11 cellular contexts compared by ENCODE assay signal in genomic region chr3:15633766-15634588, GRCh38. TPM values are rescaled to one million over a fixed set of nuclear protein-coding genes. Genes with fewer than 3 reads are reported as not detected.
A peak's percentile ranks its signal among the peaks of the same experiment; 100 is the strongest.
DNase-seq lines count a peak whose midpoint lies in the region; ATAC-seq, FAIRE-seq and TF ChIP-seq lines count a peak whose summit lies in the region.
"Had no signal": no experiment of that assay in that cellular context is flagged by ENCODE, and none has a peak within 500 bp of the region (broad histone marks: within the 10 kb centered on the region; RNA-seq: fewer than 3 reads in every experiment).

No MANE protein-coding gene starts in this region.

- FAIRE-seq in GM12891 (lab: Jason Lieb, UNC), result no peak

- H3K36me3 Mint-ChIP-seq in T-helper 2 cell treated with Interferon-gamma antibody and Interleukin-4, amounts not matched to agents 5 μg/mL and 100 μg/mL, for 36 hours (ENCODE audit: low read depth), result peaks cover 1% of the 10 kb centered on the region

- H3K4me3 Mint-ChIP-seq in T-helper 2 cell treated with Interferon-gamma antibody and Interleukin-4, amounts not matched to agents 5 μg/mL and 100 μg/mL, for 36 hours, result no peak overlapping the region
- H3K4me3 Mint-ChIP-seq: activated B cell treated with CpG ODN at 0.5 μM for 24 hours had no signal

- peak overlapping the region; percentile 85; the same call in 1 of the 2 replicates for H3K9ac ChIP-seq in SK-N-SH
- H3K9ac ChIP-seq in fibroblast of lung (ENCODE audit: insufficient read depth, low read length), result no peak overlapping the region

- H3K27me3 Mint-ChIP-seq in T-helper 2 cell treated with Interferon-gamma antibody and Interleukin-4, amounts not matched to agents 5 μg/mL and 100 μg/mL, for 36 hours (ENCODE audit: low read depth), result no peaks in the 10 kb centered on the region
- H3K27me3 Mint-ChIP-seq: activated B cell treated with CpG ODN at 0.5 μM for 24 hours had no signal

- peak; percentile 62 to 92 for TF ChIP-seq EP300 in SK-N-SH (IDR thresholded peaks at IDR 0.05; ENCODE audit: borderline replicate concordance in 1 of 2, low read depth in 1 of 2, low read length in 1 of 2)

- DNase-seq in ELR (ENCODE audit: low read depth), result peak; percentile 42
- peak; percentile 26 for DNase-seq in SK-N-SH
- peak; percentile 19 to 59 for DNase-seq in fibroblast of lung (ENCODE audit: low read depth in 2 of 2)
- no peak for DNase-seq in sciatic nerve (ENCODE audit: low spot score)
- DNase-seq in T-helper 2 cell treated with Interferon-gamma antibody and Interleukin-4, amounts not matched to agents 5 μg/mL and 100 μg/mL, for 36 hours (ENCODE audit: low spot score), result no peak
- no peak for DNase-seq in NCI-H1417 (lab: John Stamatoyannopoulos, UW)
- no peak for DNase-seq in GM12891 (ENCODE audit: insufficient read length, low spot score)
- DNase-seq: activated B cell treated with CpG ODN at 0.5 μM for 24 hours, NCI-H510A had no signal

- no peak overlapping the region for H3K27ac Mint-ChIP-seq in T-helper 2 cell treated with Interferon-gamma antibody and Interleukin-4, amounts not matched to agents 5 μg/mL and 100 μg/mL, for 36 hours
- H3K27ac Mint-ChIP-seq: activated B cell treated with CpG ODN at 0.5 μM for 24 hours had no signal

- H3K9me3 Mint-ChIP-seq in T-helper 2 cell treated with Interferon-gamma antibody and Interleukin-4, amounts not matched to agents 5 μg/mL and 100 μg/mL, for 36 hours, result no peaks in the 10 kb centered on the region
- H3K9me3 Mint-ChIP-seq: activated B cell treated with CpG ODN at 0.5 μM for 24 hours had no signal

- ATAC-seq in sciatic nerve (peak; percentile 16), HG02938 (IDR thresholded peaks at IDR 0.05; ENCODE audit: unreplicated experiment) (no peak)
- ATAC-seq: right cardiac atrium had no signal

- H3K36me3 ChIP-seq in SK-N-SH (replicated peaks in 1 of 2; ENCODE audit: control insufficient read depth in 1 of 2, insufficient read depth in 2 of 2, low read length in 1 of 2) (no peaks in the 10 kb centered on the region), fibroblast of lung (ENCODE audit: control insufficient read depth, insufficient read depth, low read length) (no peaks in the 10 kb centered on the region)

- H3F3A ChIP-seq in SK-N-SH (replicated peaks; ENCODE audit: insufficient read depth), result peaks cover 67% of the 10 kb centered on the region

- TF ChIP-seq POLR2A in GM12891 (IDR thresholded peaks at IDR 0.05; ENCODE audit: low read depth, low read length), result no peak

- TF ChIP-seq CTCF in SK-N-SH (IDR thresholded peaks at IDR 0.05) (no peak), fibroblast of lung (conservative IDR thresholded peaks at IDR 0.05 in 1 of 2, IDR thresholded peaks at IDR 0.05 in 1 of 2; ENCODE audit: low read depth in 1 of 2, low read length in 2 of 2) (no peak)

- WGBS in SK-N-SH (ENCODE audit: low lambda C conversion rate), result 20% methylated on average over 4 of the region's 4 CpGs

- H3K9me2 ChIP-seq in SK-N-SH, result no peaks in the 10 kb centered on the region

- H4K20me1 ChIP-seq in SK-N-SH (ENCODE audit: insufficient read depth), result no peaks in the 10 kb centered on the region
- H4K20me1 ChIP-seq in fibroblast of lung (ENCODE audit: control insufficient read depth, extremely low read depth, insufficient read depth, low read length), result no peaks in the 10 kb centered on the region

- H3K4me1 ChIP-seq in SK-N-SH (ENCODE audit: control insufficient read depth in 1 of 2, insufficient read depth in 2 of 2, low read depth in 1 of 2, low read length in 1 of 2), result peaks cover 45 to 46% of the 10 kb centered on the region in 2 experiments
- H3K4me1 ChIP-seq in fibroblast of lung (ENCODE audit: control insufficient read depth, extremely low read depth, insufficient read depth, low read length), result peaks cover 40% of the 10 kb centered on the region

- peaks cover 12% of the 10 kb centered on the region; the same call in 1 of the 2 replicates for H3K79me2 ChIP-seq in SK-N-SH (ENCODE audit: insufficient read depth)
- no peaks in the 10 kb centered on the region for H3K79me2 ChIP-seq in fibroblast of lung (ENCODE audit: control insufficient read depth, insufficient read depth, low read length)

- H3K27me3 ChIP-seq in SK-N-SH (ENCODE audit: insufficient read depth) (no peaks in the 10 kb centered on the region), fibroblast of lung (ENCODE audit: control insufficient read depth, insufficient read depth, low read length) (no peaks in the 10 kb centered on the region)

- H3K9me3 ChIP-seq in SK-N-SH (no peaks in the 10 kb centered on the region), fibroblast of lung (ENCODE audit: control insufficient read depth, insufficient read depth, low read depth, low read length) (no peaks in the 10 kb centered on the region)

- POLR2A ChIA-PET in SK-N-SH (lab: Yijun Ruan, JAX), result no interaction called here

- H3K4me2 ChIP-seq in SK-N-SH (peak overlapping the region; percentile 64; the same call in 1 of the 2 replicates), fibroblast of lung (ENCODE audit: extremely low read depth, insufficient read depth, low read length) (peak overlapping the region; percentile 33)

- H2AFZ ChIP-seq in SK-N-SH (ENCODE audit: low read depth) (no peak overlapping the region), fibroblast of lung (ENCODE audit: low read length) (no peak overlapping the region)

- H3K27ac ChIP-seq in SK-N-SH (ENCODE audit: low read depth in 2 of 2, low read length in 1 of 2) (peak overlapping the region; percentile 92 to 99), fibroblast of lung (ENCODE audit: insufficient read depth, low read length) (peak overlapping the region; percentile 96)

- H3K4me3 ChIP-seq in SK-N-SH (ENCODE audit: low read depth in 2 of 2, low read length in 1 of 2) (no peak overlapping the region), fibroblast of lung (replicated peaks in 1 of 4; ENCODE audit: control extremely low read depth in 1 of 4, insufficient read depth in 1 of 4, low read depth in 3 of 4, low read length in 4 of 4) (no peak overlapping the region)

- peaks cover 61% of the 10 kb centered on the region for H3K4me1 Mint-ChIP-seq in T-helper 2 cell treated with Interferon-gamma antibody and Interleukin-4, amounts not matched to agents 5 μg/mL and 100 μg/mL, for 36 hours (ENCODE audit: low read depth)

- CTCF ChIA-PET in SK-N-SH (lab: Yijun Ruan, JAX), result interaction anchor here (0.7 to 2.0 kb wide), 11 partner anchors 8 to 733 kb away, joined by 3 to 7 read pairs (median 4); no protein-coding TSS in a partner anchor

- intact Hi-C loops in sciatic nerve (cut with DNase I), result no loop called here

- no peak for TF ChIP-seq RAD21 in SK-N-SH (IDR thresholded peaks at IDR 0.05; ENCODE audit: low read length)

TF ChIP-seq in SK-N-SH, 30 proteins besides CTCF, POLR2A, EP300 and RAD21 (continues in another document):
- peak; percentile 74; the same call in 1 of the 2 replicates for TF ChIP-seq RXRA (IDR thresholded peaks at IDR 0.05; ENCODE audit: borderline replicate concordance, low read depth)
- 0 out of 2 replicates have a peak, but pooled peaks have one; percentile 14 for TF ChIP-seq USF1 (IDR thresholded peaks at IDR 0.05; ENCODE audit: borderline replicate concordance, low read depth)

TF ChIP-seq in GM12891, 5 proteins besides CTCF, POLR2A, EP300 and RAD21:
- TF ChIP-seq SPI1 (IDR thresholded peaks at IDR 0.05; ENCODE audit: low read depth, low read length) (no peak), POLR2AphosphoS5 (IDR thresholded peaks at IDR 0.05; ENCODE audit: low read depth, low read length) (no peak), POU2F2 (IDR thresholded peaks at IDR 0.05; ENCODE audit: low read depth, low read length) (no peak), TAF1 (IDR thresholded peaks at IDR 0.05; ENCODE audit: low read depth, low read length) (no peak), PAX5 (IDR thresholded peaks at IDR 0.05; ENCODE audit: insufficient read depth, low read length, severe bottlenecking) (no peak)

RNA-seq across cellular contexts. Expression of gene BTD, which starts 32.4 kb away (rescaled TPM):
- polyA plus RNA-seq in SK-N-SH (2012; rRNA removed) (23.6 and 32.5 TPM in 2 replicates), fibroblast of lung (19.1 and 24.4 TPM in 2 replicates)
- 19.0 and 24.4 TPM in 2 replicates for polyA plus RNA-seq in SK-N-SH (2012; cell fraction: cytosol; rRNA removed)
- polyA plus RNA-seq in SK-N-SH (2012; cell fraction: nucleus; rRNA removed), result 20.3 and 28.3 TPM in 2 replicates
- total RNA-seq in fibroblast of lung (18.0 and 24.9 TPM in 2 replicates), sciatic nerve (22.5 TPM)
- polyA plus RNA-seq in fibroblast of lung (2012), result 13.7 and 18.6 TPM in 2 replicates
- polyA minus RNA-seq in fibroblast of lung (ENCODE audit: low replicate concordance), result 12.3 and 24.7 TPM in 2 replicates
- polyA plus RNA-seq in GM12891 (2012; ENCODE audit: low read depth, missing spikeins), result 4.8 TPM

RNA-seq across cellular contexts. Expression of gene HACL1, which starts 32.6 kb away (rescaled TPM):
- polyA plus RNA-seq in SK-N-SH (2012; rRNA removed) (15.1 and 23.0 TPM in 2 replicates), fibroblast of lung (16.0 and 17.7 TPM in 2 replicates)
- polyA plus RNA-seq in SK-N-SH (2012; cell fraction: cytosol; rRNA removed), result 16.9 and 17.0 TPM in 2 replicates
- 25.0 and 29.8 TPM in 2 replicates for polyA plus RNA-seq in SK-N-SH (2012; cell fraction: nucleus; rRNA removed)
- total RNA-seq in fibroblast of lung (16.4 and 20.6 TPM in 2 replicates), sciatic nerve (25.3 TPM)
- polyA plus RNA-seq in fibroblast of lung (2012), result 9.8 and 13.6 TPM in 2 replicates
- 4.1 and 7.7 TPM in 2 replicates for polyA minus RNA-seq in fibroblast of lung (ENCODE audit: low replicate concordance)
- 21.2 TPM for polyA plus RNA-seq in GM12891 (2012; ENCODE audit: low read depth, missing spikeins)

Comparison
In these comparisons a context has a peak if more than half of its experiments do, and no peak if none do; other contexts are left out.
1. DNase-seq: peak in ELR (single experiment), SK-N-SH (single experiment) and fibroblast of lung (2 of 2); none in sciatic nerve (single experiment), T-helper 2 cell treated with Interferon-gamma antibody and Interleukin-4, amounts not matched to agents 5 μg/mL and 100 μg/mL, for 36 hours (single experiment), NCI-H1417 (0 of 3) and GM12891 (single experiment).